Comparison of ENCODE assay signal across 8 cellular contexts in genomic region chr3:81419196-81419595, GRCh38.
DNase-seq lines count a peak whose midpoint lies in the region; ATAC-seq and TF ChIP-seq lines count a peak whose summit lies in the region.

No MANE protein-coding gene starts in this region.

- peak; percentile 43 for TF ChIP-seq CTCF in fibroblast of villous mesenchyme (IDR thresholded peaks at IDR 0.05; ENCODE audit: insufficient read depth, low read depth, low read length)

- CTCF ChIA-PET in activated naive CD4-positive, alpha-beta T cell treated with anti-CD3 and anti-CD28 coated beads, Interleukin-2, amount 10 ng/mL, durations not matched to agents 7 days and 5 days (lab: Charles Lee), result no interaction called here

- no peaks in the 10 kb centered on the region for H3K4me1 Mint-ChIP-seq in activated naive CD4-positive, alpha-beta T cell treated with anti-CD3 and anti-CD28 coated beads, Interleukin-2, amount 10 ng/mL, durations not matched to agents 7 days and 5 days

- H3K27me3 Mint-ChIP-seq in activated naive CD4-positive, alpha-beta T cell treated with anti-CD3 and anti-CD28 coated beads, Interleukin-2, amount 10 ng/mL, durations not matched to agents 7 days and 5 days, result no peaks in the 10 kb centered on the region

- H3K9me3 Mint-ChIP-seq in activated naive CD4-positive, alpha-beta T cell treated with anti-CD3 and anti-CD28 coated beads, Interleukin-2, amount 10 ng/mL, durations not matched to agents 7 days and 5 days, result no peaks in the 10 kb centered on the region

- ATAC-seq in GM18858 (IDR thresholded peaks at IDR 0.05; ENCODE audit: unreplicated experiment), result peak; percentile 60
- ATAC-seq in GM19467 (IDR thresholded peaks at IDR 0.05; ENCODE audit: unreplicated experiment), result no peak
- ATAC-seq in HG03039 (IDR thresholded peaks at IDR 0.05; ENCODE audit: unreplicated experiment), result no peak

- no peak overlapping the region for H3K27ac Mint-ChIP-seq in activated naive CD4-positive, alpha-beta T cell treated with anti-CD3 and anti-CD28 coated beads, Interleukin-2, amount 10 ng/mL, durations not matched to agents 7 days and 5 days

- H3K4me3 Mint-ChIP-seq in activated naive CD4-positive, alpha-beta T cell treated with anti-CD3 and anti-CD28 coated beads, Interleukin-2, amount 10 ng/mL, durations not matched to agents 7 days and 5 days, result no peak overlapping the region

- H3K36me3 Mint-ChIP-seq in activated naive CD4-positive, alpha-beta T cell treated with anti-CD3 and anti-CD28 coated beads, Interleukin-2, amount 10 ng/mL, durations not matched to agents 7 days and 5 days, result no peaks in the 10 kb centered on the region

- in situ Hi-C loops in ACHN (cut with HindIII; ENCODE audit: low pct_ligation_motif_present, low pct_unique_long_range_greater_than_20kb, low sequenced_read_pairs), result no loop called here

- no peak overlapping the region for H3K4me3 ChIP-seq in fibroblast of villous mesenchyme (ENCODE audit: low read depth, low read length)

- DNase-seq in ACHN (peak; percentile 19), OCI-M1 (lab: John Stamatoyannopoulos, UW) (peak; percentile 34), fibroblast of villous mesenchyme (ENCODE audit: low read depth) (peak; percentile 24), MV-4-11 (lab: John Stamatoyannopoulos, UW) (no peak)
- no peak for DNase-seq in activated naive CD4-positive, alpha-beta T cell treated with anti-CD3 and anti-CD28 coated beads, Interleukin-2, amount 10 ng/mL, durations not matched to agents 7 days and 5 days

Comparison
In these comparisons a context has a peak if more than half of its experiments do, and no peak if none do; other contexts are left out.
1. DNase-seq: peak in ACHN (single experiment), OCI-M1 (single experiment) and fibroblast of villous mesenchyme (single experiment); none in activated naive CD4-positive, alpha-beta T cell treated with anti-CD3 and anti-CD28 coated beads, Interleukin-2, amount 10 ng/mL, durations not matched to agents 7 days and 5 days (single experiment) and MV-4-11 (single experiment).